Comparison of ENCODE assay signal across 8 cellular contexts in genomic region chr20:289693-290080, GRCh38. TPM values are rescaled to one million over a fixed set of nuclear protein-coding genes. Genes with fewer than 3 reads are reported as not detected.
DNase-seq lines count a peak whose midpoint lies in the region; ATAC-seq, FAIRE-seq and TF ChIP-seq lines count a peak whose summit lies in the region.

No MANE protein-coding gene starts in this region.

- H3K27ac ChIP-seq in VCaP (peak overlapping the region; percentile 88), thoracic aorta (peak overlapping the region in 1 of 2 donors; percentile 78)

- no peaks in the 10 kb centered on the region for H3K36me3 Mint-ChIP-seq in activated CD8-positive, alpha-beta T cell treated with anti-CD3 and anti-CD28 coated beads for 36 hours (ENCODE audit: low read depth)
- no peaks in the 10 kb centered on the region for H3K36me3 Mint-ChIP-seq in activated CD8-positive, alpha-beta T cell treated with anti-CD3 and anti-CD28 coated beads, Interleukin-2, amount 10 ng/mL, durations not matched to agents 7 days and 5 days (ENCODE audit: low read depth)

- peak overlapping the region; percentile 38 for H3K9ac ChIP-seq in iPS-15b (ENCODE audit: low read depth, low read length)

- H3K9me3 Mint-ChIP-seq in activated CD8-positive, alpha-beta T cell treated with anti-CD3 and anti-CD28 coated beads for 36 hours: no peaks in the 10 kb centered on the region
- H3K9me3 Mint-ChIP-seq in activated CD8-positive, alpha-beta T cell treated with anti-CD3 and anti-CD28 coated beads, Interleukin-2, amount 10 ng/mL, durations not matched to agents 7 days and 5 days (ENCODE audit: insufficient read depth): no peaks in the 10 kb centered on the region

- H3K9me3 ChIP-seq in iPS-15b (ENCODE audit: control insufficient read depth, insufficient read depth, low read length) (no peaks in the 10 kb centered on the region), thoracic aorta (no peaks in the 10 kb centered on the region)

- no peaks in the 10 kb centered on the region for H3K27me3 Mint-ChIP-seq in activated CD8-positive, alpha-beta T cell treated with anti-CD3 and anti-CD28 coated beads for 36 hours
- no peaks in the 10 kb centered on the region for H3K27me3 Mint-ChIP-seq in activated CD8-positive, alpha-beta T cell treated with anti-CD3 and anti-CD28 coated beads, Interleukin-2, amount 10 ng/mL, durations not matched to agents 7 days and 5 days (ENCODE audit: low read depth)

- intact Hi-C loops in activated CD8-positive, alpha-beta T cell treated with anti-CD3 and anti-CD28 coated beads for 36 hours (cut with micrococcal nuclease): no loop called here

- peak overlapping the region; percentile 91 for H3K4me3 ChIP-seq in iPS-15b (ENCODE audit: low read depth, low read length)
- H3K4me3 ChIP-seq in thoracic aorta: peak overlapping the region; percentile 85

- H3K27ac Mint-ChIP-seq in activated CD8-positive, alpha-beta T cell treated with anti-CD3 and anti-CD28 coated beads for 36 hours: no peak overlapping the region
- no peak overlapping the region for H3K27ac Mint-ChIP-seq in activated CD8-positive, alpha-beta T cell treated with anti-CD3 and anti-CD28 coated beads, Interleukin-2, amount 10 ng/mL, durations not matched to agents 7 days and 5 days

- no peak for FAIRE-seq in D721Med (lab: Jason Lieb, UNC)

- H3K36me3 ChIP-seq in iPS-15b (ENCODE audit: control insufficient read depth, insufficient read depth, low read length): no peaks in the 10 kb centered on the region
- H3K36me3 ChIP-seq in thoracic aorta: no peaks in the 10 kb centered on the region

- H3K4me1 ChIP-seq in iPS-15b (ENCODE audit: control insufficient read depth, insufficient read depth, low read length) (peaks cover 7% of the 10 kb centered on the region), thoracic aorta (ENCODE audit: control insufficient read depth in 1 of 2, low read depth in 2 of 2) (peaks cover 0 to 18% of the 10 kb centered on the region in 2 donors)

- peaks cover 36% of the 10 kb centered on the region for H3K27me3 ChIP-seq in iPS-15b (ENCODE audit: control insufficient read depth, insufficient read depth, low read length)
- no peaks in the 10 kb centered on the region for H3K27me3 ChIP-seq in thoracic aorta (replicated peaks; ENCODE audit: insufficient read depth)

- CTCF ChIA-PET in activated CD8-positive, alpha-beta T cell treated with anti-CD3 and anti-CD28 coated beads for 36 hours (lab: Charles Lee): interaction anchor here (1.4 kb wide), 1 partner anchor 41 kb away, joined by 8 read pairs; no protein-coding TSS in a partner anchor
- CTCF ChIA-PET in activated CD8-positive, alpha-beta T cell treated with anti-CD3 and anti-CD28 coated beads, Interleukin-2, amount 10 ng/mL, durations not matched to agents 7 days and 5 days (lab: Charles Lee): interaction anchor here (1.2 to 2.0 kb wide), 3 partner anchors 24 to 42 kb away, joined by 4 to 11 read pairs (median 5); partner anchors contain the start of gene SOX12

- DNase-seq in activated CD8-positive, alpha-beta T cell treated with anti-CD3 and anti-CD28 coated beads for 36 hours: no peak
- no peak for DNase-seq in activated CD8-positive, alpha-beta T cell treated with anti-CD3 and anti-CD28 coated beads, Interleukin-2, amount 10 ng/mL, durations not matched to agents 7 days and 5 days
- DNase-seq in thoracic aorta (ENCODE audit: low spot score) (no peak), D721Med (ENCODE audit: insufficient read length, low spot score) (no peak), COLO829 (ENCODE audit: low spot score) (no peak)
- no peak for DNase-seq in stimulated activated CD4-positive, alpha-beta T cell treated with anti-CD3 and anti-CD28 coated beads, Interleukin-4, amount 100 ng/mL, for 1 hour

- POLR2A ChIA-PET in activated CD8-positive, alpha-beta T cell treated with anti-CD3 and anti-CD28 coated beads for 36 hours (lab: Charles Lee): interaction anchor here (0.9 kb wide), 1 partner anchor 42 kb away, joined by 4 read pairs; no protein-coding TSS in a partner anchor
- POLR2A ChIA-PET in activated CD8-positive, alpha-beta T cell treated with anti-CD3 and anti-CD28 coated beads, Interleukin-2, amount 10 ng/mL, durations not matched to agents 7 days and 5 days (lab: Charles Lee): no interaction called here

- no peak for TF ChIP-seq CTCF in activated CD8-positive, alpha-beta T cell treated with anti-CD3 and anti-CD28 coated beads for 36 hours (IDR thresholded peaks at IDR 0.05)
- TF ChIP-seq CTCF in VCaP (conservative IDR thresholded peaks at IDR 0.05): no peak
- no peak for TF ChIP-seq CTCF in thoracic aorta (IDR thresholded peaks at IDR 0.05)
- no peak for TF ChIP-seq CTCF in D721Med (IDR thresholded peaks at IDR 0.05; ENCODE audit: insufficient read depth, missing control alignments)

- ATAC-seq in activated CD8-positive, alpha-beta T cell treated with anti-CD3 and anti-CD28 coated beads for 36 hours: peak; percentile 1
- ATAC-seq in activated CD8-positive, alpha-beta T cell treated with anti-CD3 and anti-CD28 coated beads, Interleukin-2, amount 10 ng/mL, durations not matched to agents 7 days and 5 days: no peak
- ATAC-seq in thoracic aorta (ENCODE audit: insufficient number of reproducible peaks, low FRiP score, low read depth): no peak

- peaks cover 11% of the 10 kb centered on the region for H3K4me1 Mint-ChIP-seq in activated CD8-positive, alpha-beta T cell treated with anti-CD3 and anti-CD28 coated beads for 36 hours (ENCODE audit: low read depth)
- H3K4me1 Mint-ChIP-seq in activated CD8-positive, alpha-beta T cell treated with anti-CD3 and anti-CD28 coated beads, Interleukin-2, amount 10 ng/mL, durations not matched to agents 7 days and 5 days (ENCODE audit: low read depth): peaks cover 14% of the 10 kb centered on the region

- H3K4me3 Mint-ChIP-seq in activated CD8-positive, alpha-beta T cell treated with anti-CD3 and anti-CD28 coated beads for 36 hours: no peak overlapping the region
- H3K4me3 Mint-ChIP-seq in activated CD8-positive, alpha-beta T cell treated with anti-CD3 and anti-CD28 coated beads, Interleukin-2, amount 10 ng/mL, durations not matched to agents 7 days and 5 days: no peak overlapping the region

RNA-seq across cellular contexts. Expression of gene C20orf96, which starts 0.9 kb away (rescaled TPM):
- total RNA-seq in activated CD8-positive, alpha-beta T cell treated with anti-CD3 and anti-CD28 coated beads for 36 hours: 1 to 10 TPM; 7.1 to 7.4 TPM
- 1 to 10 TPM; 6.8 to 8.5 TPM for total RNA-seq in activated CD8-positive, alpha-beta T cell treated with anti-CD3 and anti-CD28 coated beads, Interleukin-2, amount 10 ng/mL, durations not matched to agents 7 days and 5 days
- 1 to 10 TPM in 1 of 2 donors, under 1 TPM in 1; 0.92 to 6.2 TPM for total RNA-seq in thoracic aorta

RNA-seq across cellular contexts. Expression of gene ZCCHC3, which starts 7.7 kb away (rescaled TPM):
- total RNA-seq in activated CD8-positive, alpha-beta T cell treated with anti-CD3 and anti-CD28 coated beads for 36 hours: 10 to 100 TPM; 17.8 to 18.0 TPM
- total RNA-seq in activated CD8-positive, alpha-beta T cell treated with anti-CD3 and anti-CD28 coated beads, Interleukin-2, amount 10 ng/mL, durations not matched to agents 7 days and 5 days: 10 to 100 TPM; 28.4 to 29.0 TPM
- 10 to 100 TPM; 14.4 to 19.5 TPM for total RNA-seq in thoracic aorta

RNA-seq across cellular contexts. Expression of gene DEFB132, which starts 32.2 kb away (rescaled TPM):
- total RNA-seq in activated CD8-positive, alpha-beta T cell treated with anti-CD3 and anti-CD28 coated beads for 36 hours: not detected
- total RNA-seq in activated CD8-positive, alpha-beta T cell treated with anti-CD3 and anti-CD28 coated beads, Interleukin-2, amount 10 ng/mL, durations not matched to agents 7 days and 5 days: not detected
- not detected for total RNA-seq in thoracic aorta

RNA-seq across cellular contexts. Expression of gene SOX12, which starts 35.7 kb away (rescaled TPM):
- 10 to 100 TPM; 12.8 to 13.0 TPM for total RNA-seq in activated CD8-positive, alpha-beta T cell treated with anti-CD3 and anti-CD28 coated beads for 36 hours
- 1 to 10 TPM; 5.5 to 5.8 TPM for total RNA-seq in activated CD8-positive, alpha-beta T cell treated with anti-CD3 and anti-CD28 coated beads, Interleukin-2, amount 10 ng/mL, durations not matched to agents 7 days and 5 days
- total RNA-seq in thoracic aorta: 1 to 10 TPM; 3.9 to 5.4 TPM

RNA-seq across cellular contexts. Expression of gene NRSN2, which starts 57.2 kb away (rescaled TPM):
- total RNA-seq in activated CD8-positive, alpha-beta T cell treated with anti-CD3 and anti-CD28 coated beads for 36 hours: 1 to 10 TPM; 8.0 to 8.7 TPM
- 1 to 10 TPM; 1.4 to 2.4 TPM for total RNA-seq in activated CD8-positive, alpha-beta T cell treated with anti-CD3 and anti-CD28 coated beads, Interleukin-2, amount 10 ng/mL, durations not matched to agents 7 days and 5 days
- total RNA-seq in thoracic aorta: 10 to 100 TPM; 25.1 to 56.9 TPM
